Comparison of ENCODE assay signal across 1 cellular context in genomic region chr17:17805575-17805974, GRCh38.
TF ChIP-seq lines count a peak whose summit lies in the region.

No MANE protein-coding gene starts in this region.

TF ChIP-seq in SK-N-SH treated with all-trans-retinoic acid at 6 μM for 48 hours, 23 proteins besides CTCF, POLR2A, EP300 and RAD21 (continued from another document):
- TF ChIP-seq PATZ1 (CRISPR knock-in tag; IDR thresholded peaks at IDR 0.05; ENCODE audit: borderline replicate concordance) (no peak), TOX (CRISPR knock-in tag; IDR thresholded peaks at IDR 0.05; ENCODE audit: borderline replicate concordance) (no peak), CREB5 (CRISPR knock-in tag; IDR thresholded peaks at IDR 0.05; ENCODE audit: low read depth) (no peak)
